In the genomic region with DNA sequence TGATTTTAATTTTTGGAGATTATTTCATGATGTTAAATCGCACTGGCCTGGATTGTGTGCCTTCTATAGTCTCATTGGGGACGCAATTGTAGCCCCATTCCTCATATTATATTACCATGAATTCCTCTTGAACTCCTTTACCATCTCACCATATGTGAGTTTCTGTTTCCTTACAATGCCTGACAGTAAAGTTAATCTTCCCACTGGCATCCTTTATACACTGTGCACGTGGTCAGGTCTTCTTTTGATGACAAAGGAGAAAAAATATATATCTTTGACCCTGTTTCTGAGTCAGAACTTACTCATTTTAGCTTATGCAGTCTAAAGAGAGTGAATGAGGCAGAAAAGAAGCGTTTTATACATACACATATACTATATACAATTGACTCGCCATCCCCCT, we compare ENCODE assay signal across 1 cellular context.
TF ChIP-seq lines count a peak whose summit lies in the region.

No MANE protein-coding gene starts in this region.

TF ChIP-seq in IMR-90, 13 proteins besides CTCF, POLR2A, EP300 and RAD21 (continued from another document):
- TF ChIP-seq, protein P1, sequence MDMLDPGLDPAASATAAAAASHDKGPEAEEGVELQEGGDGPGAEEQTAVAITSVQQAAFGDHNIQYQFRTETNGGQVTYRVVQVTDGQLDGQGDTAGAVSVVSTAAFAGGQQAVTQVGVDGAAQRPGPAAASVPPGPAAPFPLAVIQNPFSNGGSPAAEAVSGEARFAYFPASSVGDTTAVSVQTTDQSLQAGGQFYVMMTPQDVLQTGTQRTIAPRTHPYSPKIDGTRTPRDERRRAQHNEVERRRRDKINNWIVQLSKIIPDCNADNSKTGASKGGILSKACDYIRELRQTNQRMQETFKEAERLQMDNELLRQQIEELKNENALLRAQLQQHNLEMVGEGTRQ (IDR thresholded peaks at IDR 0.05; ENCODE audit: low read depth, low read length), result peak; percentile 86
- TF ChIP-seq MXI1 (IDR thresholded peaks at IDR 0.05; ENCODE audit: borderline replicate concordance, low read depth, low read length) (peak; percentile 80), RFX5 (IDR thresholded peaks at IDR 0.05; ENCODE audit: low read depth, low read length) (no peak)
